In genomic region chr1:235050911-235051360, GRCh38 we compare ENCODE assay signal across 9 cellular contexts.
DNase-seq lines count a peak whose midpoint lies in the region; ATAC-seq, FAIRE-seq and TF ChIP-seq lines count a peak whose summit lies in the region.
"Had no signal": no experiment of that assay in that cellular context is flagged by ENCODE, and none has a peak within 500 bp of the region (broad histone marks: within the 10 kb centered on the region; RNA-seq: fewer than 3 reads in every experiment).

No MANE protein-coding gene starts in this region.

- H3K4me3 ChIP-seq in effector memory CD4-positive, alpha-beta T cell (ENCODE audit: insufficient read depth, low read depth, low read length, poor library complexity, severe bottlenecking), result no peak overlapping the region
- H3K4me3 ChIP-seq: sigmoid colon had no signal

- DNase-seq in EL (peak; percentile 45), lung microvascular endothelial cell (ENCODE audit: low read depth in 2 of 2) (peak; percentile 27), putamen (ENCODE audit: low spot score) (no peak), H54 (ENCODE audit: insufficient read length, low spot score) (no peak), NCI-H82 (lab: John Stamatoyannopoulos, UW) (no peak)
- DNase-seq in effector memory CD4-positive, alpha-beta T cell, result no peak
- DNase-seq: sigmoid colon had no signal

- FAIRE-seq in H54 (lab: Jason Lieb, UNC), result no peak

- no peak overlapping the region for H3K27ac ChIP-seq in effector memory CD4-positive, alpha-beta T cell (ENCODE audit: insufficient read depth, low read length, poor library complexity, severe bottlenecking)

- H3K36me3 Mint-ChIP-seq in activated T-helper 17 cell treated with anti-CD3 and anti-CD28 coated beads, Interleukin-2, amount 50 U/mL, for 72 hours (ENCODE audit: low read depth), result no peaks in the 10 kb centered on the region

- no peaks in the 10 kb centered on the region for H3K36me3 ChIP-seq in effector memory CD4-positive, alpha-beta T cell (ENCODE audit: control insufficient read depth, insufficient read depth, low read length)
- H3K36me3 ChIP-seq: sigmoid colon had no signal

- peak overlapping the region; percentile 38 for H3K4me3 Mint-ChIP-seq in activated T-helper 17 cell treated with anti-CD3 and anti-CD28 coated beads, Interleukin-2, amount 50 U/mL, for 72 hours

- H3K4me1 Mint-ChIP-seq in activated T-helper 17 cell treated with anti-CD3 and anti-CD28 coated beads, Interleukin-2, amount 50 U/mL, for 72 hours, result peaks cover 21% of the 10 kb centered on the region

- H3K27me3 ChIP-seq in effector memory CD4-positive, alpha-beta T cell (replicated peaks; ENCODE audit: control insufficient read depth, insufficient read depth, low read length, poor library complexity, severe bottlenecking), result no peaks in the 10 kb centered on the region
- H3K27me3 ChIP-seq: sigmoid colon had no signal

- H3K4me1 ChIP-seq in effector memory CD4-positive, alpha-beta T cell (ENCODE audit: control insufficient read depth, insufficient read depth, low read length, poor library complexity, severe bottlenecking), result no peaks in the 10 kb centered on the region

- TF ChIP-seq POLR2A in H54 (IDR thresholded peaks at IDR 0.05; ENCODE audit: low read depth, low read length), result no peak

- ATAC-seq in GM21529 (IDR thresholded peaks at IDR 0.05; ENCODE audit: unreplicated experiment), result peak; percentile 41
- ATAC-seq in activated T-helper 17 cell treated with anti-CD3 and anti-CD28 coated beads, Interleukin-2, amount 50 U/mL, for 72 hours (replicated peaks), result peak; percentile 78

- peaks cover 3% of the 10 kb centered on the region for H3K9me3 Mint-ChIP-seq in activated T-helper 17 cell treated with anti-CD3 and anti-CD28 coated beads, Interleukin-2, amount 50 U/mL, for 72 hours

- H3K27ac Mint-ChIP-seq in activated T-helper 17 cell treated with anti-CD3 and anti-CD28 coated beads, Interleukin-2, amount 50 U/mL, for 72 hours, result peak overlapping the region; percentile 82

- no peaks in the 10 kb centered on the region for H3K27me3 Mint-ChIP-seq in activated T-helper 17 cell treated with anti-CD3 and anti-CD28 coated beads, Interleukin-2, amount 50 U/mL, for 72 hours

- no peaks in the 10 kb centered on the region for H3K9me3 ChIP-seq in effector memory CD4-positive, alpha-beta T cell (ENCODE audit: control insufficient read depth, low read length)
- H3K9me3 ChIP-seq: sigmoid colon had no signal

Comparison
In these comparisons a context has a peak if more than half of its experiments do, and no peak if none do; other contexts are left out.
1. DNase-seq: peak in EL (single experiment) and lung microvascular endothelial cell (2 of 2); none in putamen (single experiment), effector memory CD4-positive, alpha-beta T cell (0 of 3), H54 (single experiment) and NCI-H82 (single experiment).